Comparison of ENCODE assay signal across 8 cellular contexts in the genomic region with DNA sequence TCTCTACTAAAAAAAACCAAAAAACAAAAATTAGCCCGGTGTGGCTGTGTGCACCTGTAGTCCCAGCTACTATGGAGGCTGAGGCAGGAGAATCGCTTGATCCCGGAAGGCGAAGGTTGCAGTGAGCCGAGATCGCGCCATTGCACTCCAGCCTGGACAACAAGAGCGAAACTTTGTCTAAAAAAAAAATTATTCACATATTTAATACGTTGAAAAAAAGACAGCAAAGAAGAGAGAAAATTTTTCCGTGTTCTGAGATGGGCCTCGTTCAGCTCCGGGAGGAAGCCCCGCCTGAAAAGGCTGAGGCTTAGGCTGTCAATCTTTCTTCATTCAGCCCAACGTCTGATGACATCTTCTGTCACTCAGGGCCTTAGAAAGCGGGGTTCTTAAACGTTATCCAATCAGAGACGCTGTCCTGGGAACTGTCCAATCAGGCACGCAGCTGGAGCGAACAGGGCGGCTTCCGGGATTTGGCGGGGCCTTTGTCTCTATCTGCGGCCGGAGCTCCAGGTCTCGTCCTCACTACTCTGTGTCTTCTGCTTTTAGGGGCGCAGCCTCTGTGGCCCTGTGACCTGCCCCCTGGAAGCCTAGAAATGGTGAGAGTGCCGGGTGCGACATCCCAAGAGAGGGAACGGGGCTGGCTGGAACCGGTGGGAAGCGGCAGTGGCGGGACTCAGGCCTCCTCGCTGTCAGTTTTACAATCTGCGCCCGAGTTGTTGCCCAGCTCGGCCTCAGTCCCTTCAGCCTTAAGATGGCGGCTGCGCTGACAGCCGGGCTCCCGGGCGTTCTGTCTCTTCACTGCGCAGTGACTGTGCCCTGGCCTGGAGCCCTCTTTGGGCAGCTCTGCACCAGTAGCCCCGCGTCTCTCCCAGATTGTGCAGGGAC. TPM values are rescaled to one million over a fixed set of nuclear protein-coding genes. Genes with fewer than 3 reads are reported as not detected.
DNase-seq lines count a peak whose midpoint lies in the region; ATAC-seq and TF ChIP-seq lines count a peak whose summit lies in the region.

A gene (plus strand): TSS at position 485 of the 885 bp plus-strand sequence. CDS start 109 bp downstream, at position 594.

- peak within 1 kb of the TSS; percentile 94 for H3K4me3 Mint-ChIP-seq in endothelial cell (ENCODE audit: unreplicated experiment)

- no peak for TF ChIP-seq CTCF in AG10803 (conservative IDR thresholded peaks at IDR 0.05; ENCODE audit: low read length)
- TF ChIP-seq CTCF in endothelial cell (IDR thresholded peaks at IDR 0.05; ENCODE audit: unreplicated experiment), result no peak

- H3K36me3 Mint-ChIP-seq in endothelial cell (ENCODE audit: low read depth, unreplicated experiment), result no peaks in the 10 kb centered on the region

- peak; percentile 94 for DNase-seq in AG10803 (ENCODE audit: low read depth)
- peak; percentile 91 for DNase-seq in NCI-H774 (lab: John Stamatoyannopoulos, UW)
- DNase-seq in activated CD8-positive, alpha-beta memory T cell treated with anti-CD3 and anti-CD28 coated beads, Interleukin-2, amount 50 U/mL, for 1 hour (ENCODE audit: extremely low read depth), result peak; percentile 68
- peak; percentile 69 for DNase-seq in endothelial cell (ENCODE audit: low spot score)
- DNase-seq in stimulated activated CD8-positive, alpha-beta memory T cell treated with anti-CD3 and anti-CD28 coated beads, Interleukin-4, amount 100 ng/mL, for 1 hour (ENCODE audit: low read depth in 2 of 2, low spot score in 1 of 2), result peak; percentile 51 to 72

- no peaks in the 10 kb centered on the region for H3K27me3 ChIP-seq in mononuclear cell (ENCODE audit: insufficient read depth, low read length)

- H3K4me3 ChIP-seq in AG10803 (ENCODE audit: low read length) (peak within 1 kb of the TSS; percentile 85), mononuclear cell (ENCODE audit: low read length) (peak within 1 kb of the TSS; percentile 56)

- no peaks in the 10 kb centered on the region for H3K4me1 Mint-ChIP-seq in endothelial cell (ENCODE audit: unreplicated experiment)

- in situ Hi-C loops in GM18951 (cut with MboI; ENCODE audit: low sequenced_read_pairs, unreplicated experiment), result no loop called here

- H3K4me1 ChIP-seq in mononuclear cell (ENCODE audit: insufficient read depth, low read length), result peaks cover 15% of the 10 kb centered on the region

- H3K27ac Mint-ChIP-seq in endothelial cell (ENCODE audit: unreplicated experiment), result peak within 1 kb of the TSS; percentile 91

- H3K9me3 ChIP-seq in mononuclear cell (ENCODE audit: low read depth, low read length), result peaks cover 4% of the 10 kb centered on the region

- peaks cover 15% of the 10 kb centered on the region for H3K9me3 Mint-ChIP-seq in endothelial cell (ENCODE audit: unreplicated experiment)

- no peaks in the 10 kb centered on the region for H3K27me3 Mint-ChIP-seq in endothelial cell (ENCODE audit: unreplicated experiment)

- ATAC-seq in HG03159 (IDR thresholded peaks at IDR 0.05; ENCODE audit: unreplicated experiment), result peak; percentile 98

- TF ChIP-seq POLR2A in GM18951 (IDR thresholded peaks at IDR 0.05; ENCODE audit: extremely low read depth, insufficient read depth, insufficient read length), result peak; percentile 44

RNA-seq across cellular contexts. Expression of the gene that starts here (rescaled TPM):
- total RNA-seq in endothelial cell (ENCODE audit: unreplicated experiment), result 3.4 TPM
- total RNA-seq in mononuclear cell, result 2.9 TPM

Comparison
In these comparisons a context has a peak if more than half of its experiments do, and no peak if none do; other contexts are left out.
1. Peak in every context shown above with its lines: DNase-seq, ATAC-seq and H3K4me3 ChIP-seq.